In genomic region chr1:156376146-156376545, GRCh38 we compare ENCODE assay signal across 19 cellular contexts. TPM values are rescaled to one million over a fixed set of nuclear protein-coding genes. Genes with fewer than 3 reads are reported as not detected.
A peak's percentile ranks its signal among the peaks of the same experiment; 100 is the strongest.
DNase-seq lines count a peak whose midpoint lies in the region; TF ChIP-seq lines count a peak whose summit lies in the region.
"Had no signal": no experiment of that assay in that cellular context is flagged by ENCODE, and none has a peak within 500 bp of the region (broad histone marks: within the 10 kb centered on the region; RNA-seq: fewer than 3 reads in every experiment).

No MANE protein-coding gene starts in this region.

- H3K27ac Mint-ChIP-seq in CD14-positive monocyte = peak overlapping the region; percentile 33 to 87 (median 83)
- H3K27ac Mint-ChIP-seq: activated naive CD4-positive, alpha-beta T cell treated with anti-CD3 and anti-CD28 coated beads, Interleukin-2, amount 50 U/mL, for 72 hours; activated T-cell treated with anti-CD3 and anti-CD28 coated beads, Interleukin-2, amount 50 U/mL, for 24 hours; CD4-positive, alpha-beta memory T cell had no signal

- H3K4me3 Mint-ChIP-seq in CD14-positive monocyte = peak overlapping the region in 1 of 2 donors; percentile 55
- H3K4me3 Mint-ChIP-seq: activated T-cell treated with anti-CD3 and anti-CD28 coated beads, Interleukin-2, amount 50 U/mL, for 24 hours; CD4-positive, alpha-beta memory T cell had no signal

- in situ Hi-C loops in GM13976 (cut with MboI; ENCODE audit: low sequenced_read_pairs, unreplicated experiment) = no loop called here

- no peaks in the 10 kb centered on the region for H3K9me3 ChIP-seq in suprapubic skin
- H3K9me3 ChIP-seq: left ventricle myocardium inferior, pancreas, thyroid gland had no signal

- peaks cover 38% of the 10 kb centered on the region for H3K4me1 Mint-ChIP-seq in CD14-positive monocyte
- H3K4me1 Mint-ChIP-seq: CD4-positive, alpha-beta memory T cell had no signal

- H3K36me3 Mint-ChIP-seq in CD14-positive monocyte = peaks cover 0 to 3% of the 10 kb centered on the region in 2 donors
- H3K36me3 Mint-ChIP-seq: activated naive CD4-positive, alpha-beta T cell treated with anti-CD3 and anti-CD28 coated beads, Interleukin-2, amount 50 U/mL, for 72 hours; CD4-positive, alpha-beta memory T cell had no signal

- peaks cover 0 to 8% (median 3%) of the 10 kb centered on the region in 3 donors for H3K27me3 Mint-ChIP-seq in CD14-positive monocyte (ENCODE audit: low read depth in 3 of 3)

- H3K9me3 Mint-ChIP-seq in CD14-positive monocyte = no peaks in the 10 kb centered on the region
- H3K9me3 Mint-ChIP-seq: activated naive CD4-positive, alpha-beta T cell treated with anti-CD3 and anti-CD28 coated beads, Interleukin-2, amount 50 U/mL, for 72 hours; activated T-cell treated with anti-CD3 and anti-CD28 coated beads, Interleukin-2, amount 50 U/mL, for 24 hours; CD4-positive, alpha-beta memory T cell had no signal

- no peak for TF ChIP-seq POLR2A in suprapubic skin (IDR thresholded peaks at IDR 0.05)

- peak; percentile 17 for TF ChIP-seq CTCF in CD14-positive monocyte (IDR thresholded peaks at IDR 0.05)
- TF ChIP-seq CTCF in fibroblast of the aortic adventitia (IDR thresholded peaks at IDR 0.05; ENCODE audit: insufficient read depth, low read length) = no peak
- TF ChIP-seq CTCF in suprapubic skin (IDR thresholded peaks at IDR 0.05) = no peak
- TF ChIP-seq CTCF in GM13976 (IDR thresholded peaks at IDR 0.05; ENCODE audit: borderline replicate concordance, control extremely low read depth, extremely low read depth, insufficient read depth, missing control alignments) = no peak

- WGBS in suprapubic skin = 100% methylated on average over 2 of the region's 2 CpGs

- no peaks in the 10 kb centered on the region for H3K4me1 ChIP-seq in suprapubic skin
- H3K4me1 ChIP-seq: left ventricle myocardium inferior, thyroid gland had no signal

- no peak for DNase-seq in CD14-positive monocyte (ENCODE audit: low spot score)
- peak; percentile 53 for DNase-seq in HS-5 (ENCODE audit: low read depth)
- peak; percentile 73 for DNase-seq in SKM-1 treated with dmso at 0.1 percent for 144 hours (lab: John Stamatoyannopoulos, UW; ENCODE audit: unreplicated experiment)
- DNase-seq in fibroblast of the aortic adventitia (ENCODE audit: low read depth) = peak; percentile 40
- no peak for DNase-seq in suprapubic skin (ENCODE audit: low spot score in 2 of 2)
- no peak for DNase-seq in NCI-H1417 treated with DMSO at 0.1 percent for 48 hours (lab: John Stamatoyannopoulos, UW)
- no peak for DNase-seq in GM13976 (ENCODE audit: low spot score)
- DNase-seq in NCI-H82 (lab: John Stamatoyannopoulos, UW) = no peak
- DNase-seq: activated CD4-positive, alpha-beta T cell treated with anti-CD3 and anti-CD28 coated beads, Interleukin-2, amount 50 U/mL, for 4 hours; activated T-cell treated with anti-CD3 and anti-CD28 coated beads, Interleukin-2, amount 50 U/mL, for 24 hours; CD4-positive, alpha-beta memory T cell; DND-41; left ventricle myocardium inferior; NCI-H1694 treated with DMSO at 0.1 percent for 48 hours; NCI-H510A; pancreas; thyroid gland had no signal

- H3K36me3 ChIP-seq in suprapubic skin = no peaks in the 10 kb centered on the region
- H3K36me3 ChIP-seq: left ventricle myocardium inferior, pancreas, thyroid gland had no signal

- no peak overlapping the region for H3K27ac ChIP-seq in suprapubic skin
- H3K27ac ChIP-seq: left ventricle myocardium inferior, pancreas, thyroid gland had no signal

- intact Hi-C loops in CD14-positive monocyte (cut with micrococcal nuclease) = no loop called here

- no peak overlapping the region for H3K4me3 ChIP-seq in fibroblast of the aortic adventitia (ENCODE audit: low read depth, low read length)
- no peak overlapping the region for H3K4me3 ChIP-seq in suprapubic skin
- H3K4me3 ChIP-seq: left ventricle myocardium inferior, pancreas, thyroid gland had no signal

- peaks cover 16% of the 10 kb centered on the region for H3K27me3 ChIP-seq in suprapubic skin
- H3K27me3 ChIP-seq: pancreas, thyroid gland had no signal

- TF ChIP-seq EP300 in suprapubic skin (IDR thresholded peaks at IDR 0.05) = no peak

RNA-seq across cellular contexts. Expression of gene RHBG, which starts 7.1 kb away (rescaled TPM):
- polyA plus RNA-seq in CD14-positive monocyte = not detected
- not detected in 2 replicates for total RNA-seq in fibroblast of the aortic adventitia (ENCODE audit: low replicate concordance)
- 10 to 100 TPM in 1 of 4 donors, 1 to 10 TPM in 3; 7.4 to 14.8 (median 8.1) TPM for total RNA-seq in suprapubic skin
- total RNA-seq: activated naive CD4-positive, alpha-beta T cell treated with anti-CD3 and anti-CD28 coated beads, Interleukin-2, amount 50 U/mL, for 72 hours; CD4-positive, alpha-beta memory T cell; left ventricle myocardium inferior; SK-MEL-5; thyroid gland had no signal
- polyA plus RNA-seq: CD4-positive, alpha-beta memory T cell had no signal

RNA-seq across cellular contexts. Expression of gene TSACC, which starts 37.8 kb away (rescaled TPM):
- under 1 TPM in 1 of 2 donors, not detected in 1; 0.67 TPM for polyA plus RNA-seq in CD14-positive monocyte
- total RNA-seq in fibroblast of the aortic adventitia (ENCODE audit: low replicate concordance) (not detected in 2 replicates), suprapubic skin (not detected)
- total RNA-seq: CD4-positive, alpha-beta memory T cell; pancreas had no signal

RNA-seq across cellular contexts. Expression of gene CCT3, which starts 38.1 kb away (rescaled TPM):
- polyA plus RNA-seq in CD14-positive monocyte = 10 to 100 TPM; 94.8 to 97.3 TPM
- total RNA-seq in fibroblast of the aortic adventitia (ENCODE audit: low replicate concordance) (96.6 and 284 TPM in 2 replicates), suprapubic skin (100 to 1,000 TPM in 3 of 4 donors, 10 to 100 TPM in 1; 91.4 to 198 (median 149) TPM)

Comparison
In these comparisons a context has a peak if more than half of its experiments do, and no peak if none do; other contexts are left out.
1. DNase-seq: peak in HS-5 (single experiment), SKM-1 treated with dmso at 0.1 percent for 144 hours (single experiment) and fibroblast of the aortic adventitia (single experiment); none in CD14-positive monocyte (single experiment), suprapubic skin (0 of 2), NCI-H1417 treated with DMSO at 0.1 percent for 48 hours (single experiment), GM13976 (single experiment) and NCI-H82 (single experiment).